8 cellular contexts compared by ENCODE assay signal in the genomic region with DNA sequence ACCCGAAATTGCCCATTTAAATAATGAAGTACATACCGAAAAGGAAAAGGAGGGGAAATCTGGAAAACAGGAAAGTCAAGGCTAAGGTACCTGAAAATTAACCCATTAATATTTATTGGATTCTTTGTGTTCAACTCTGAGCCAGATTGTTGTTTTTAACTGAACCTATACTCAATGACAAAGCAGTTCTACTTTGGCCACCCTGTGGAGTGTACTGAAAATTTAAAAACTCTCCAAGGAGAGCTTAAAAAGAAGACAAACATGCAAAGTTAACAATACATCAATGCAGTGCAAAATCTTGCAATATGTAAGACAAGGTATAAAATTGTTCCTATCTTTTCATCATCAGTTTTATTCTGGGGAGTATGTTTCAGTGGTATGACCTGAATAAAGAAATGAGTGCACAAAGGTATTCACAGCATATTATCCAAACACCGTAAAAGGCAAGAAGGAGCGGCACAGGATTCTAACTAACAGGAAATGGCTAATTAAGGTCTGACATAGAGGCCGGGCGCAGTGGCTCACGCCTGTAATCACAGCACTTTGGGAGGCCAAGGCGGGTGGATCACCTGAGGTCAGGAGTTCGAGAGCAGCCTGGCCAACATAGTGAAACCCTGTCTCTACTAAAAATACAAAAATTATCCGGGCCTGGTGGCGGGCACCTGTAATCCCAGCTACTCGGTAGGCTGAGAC. TPM values are rescaled to one million over a fixed set of nuclear protein-coding genes. Genes with fewer than 3 reads are reported as not detected.
DNase-seq lines count a peak whose midpoint lies in the region; ATAC-seq, FAIRE-seq and TF ChIP-seq lines count a peak whose summit lies in the region.
"Had no signal": no experiment of that assay in that cellular context is flagged by ENCODE, and none has a peak within 500 bp of the region (broad histone marks: within the 10 kb centered on the region; RNA-seq: fewer than 3 reads in every experiment).

No MANE protein-coding gene starts in this region.

- H3K27me3 Mint-ChIP-seq in activated CD4-positive, alpha-beta memory T cell treated with anti-CD3 and anti-CD28 coated beads, Interleukin-2, amount 10 ng/mL, durations not matched to agents 7 days and 5 days, result peaks cover 49% of the 10 kb centered on the region
- H3K27me3 Mint-ChIP-seq in stimulated activated naive B cell treated with anti-CD40 and anti-IgM and Interleukin-4, amounts not matched to agents 10 μg/mL and 1 μg/mL and 100 μg/mL, for 72 hours, result peaks cover 0 to 11% of the 10 kb centered on the region in 2 donors

- DNase-seq in activated CD4-positive, alpha-beta memory T cell treated with anti-CD3 and anti-CD28 coated beads, Interleukin-2, amount 10 ng/mL, durations not matched to agents 7 days and 5 days, result no peak
- no peak for DNase-seq in stimulated activated naive B cell treated with anti-CD40 and anti-IgM and Interleukin-4, amounts not matched to agents 10 μg/mL and 1 μg/mL and 100 μg/mL, for 72 hours
- DNase-seq in HEK293T (ENCODE audit: extremely low spot score), result no peak
- DNase-seq in Kasumi-1 (lab: John Stamatoyannopoulos, UW), result no peak
- no peak for DNase-seq in putamen (ENCODE audit: low spot score)
- DNase-seq: NCI-H774 had no signal

- peak; percentile 58 for FAIRE-seq in islet of Langerhans (lab: Jason Lieb, UNC)

- peaks cover 37% of the 10 kb centered on the region for H3K4me1 ChIP-seq in HEK293 (ENCODE audit: control insufficient read depth, insufficient read depth, low read length)

- no peaks in the 10 kb centered on the region for H3K9me3 Mint-ChIP-seq in activated CD4-positive, alpha-beta memory T cell treated with anti-CD3 and anti-CD28 coated beads, Interleukin-2, amount 10 ng/mL, durations not matched to agents 7 days and 5 days
- peaks cover 0 to 3% of the 10 kb centered on the region in 2 donors for H3K9me3 Mint-ChIP-seq in stimulated activated naive B cell treated with anti-CD40 and anti-IgM and Interleukin-4, amounts not matched to agents 10 μg/mL and 1 μg/mL and 100 μg/mL, for 72 hours

- TF ChIP-seq CTCF in HEK293 (tag by site-specific recombination; IDR thresholded peaks at IDR 0.05), result no peak

- H3K36me3 Mint-ChIP-seq in activated CD4-positive, alpha-beta memory T cell treated with anti-CD3 and anti-CD28 coated beads, Interleukin-2, amount 10 ng/mL, durations not matched to agents 7 days and 5 days (ENCODE audit: low read depth), result peaks cover 7% of the 10 kb centered on the region
- H3K36me3 Mint-ChIP-seq in stimulated activated naive B cell treated with anti-CD40 and anti-IgM and Interleukin-4, amounts not matched to agents 10 μg/mL and 1 μg/mL and 100 μg/mL, for 72 hours, result peaks cover 0 to 3% of the 10 kb centered on the region in 2 donors

- H3K9me3 ChIP-seq in HEK293 (ENCODE audit: control insufficient read depth, insufficient read depth, low read depth, low read length), result no peaks in the 10 kb centered on the region

- H3K36me3 ChIP-seq in HEK293 (ENCODE audit: control insufficient read depth in 2 of 2, insufficient read depth in 1 of 2, low read length in 2 of 2), result no peaks in the 10 kb centered on the region

- peak overlapping the region; percentile 70 for H3K4me3 Mint-ChIP-seq in activated CD4-positive, alpha-beta memory T cell treated with anti-CD3 and anti-CD28 coated beads, Interleukin-2, amount 10 ng/mL, durations not matched to agents 7 days and 5 days
- H3K4me3 Mint-ChIP-seq in stimulated activated naive B cell treated with anti-CD40 and anti-IgM and Interleukin-4, amounts not matched to agents 10 μg/mL and 1 μg/mL and 100 μg/mL, for 72 hours, result peak overlapping the region; percentile 86 to 87

- CTCF ChIA-PET in HEK293 (lab: Yijun Ruan, JAX), result interaction anchor here (0.6 kb wide), 1 partner anchor 268 kb away, joined by 3 read pairs; no protein-coding TSS in a partner anchor
- CTCF ChIA-PET in activated CD4-positive, alpha-beta memory T cell treated with anti-CD3 and anti-CD28 coated beads, Interleukin-2, amount 10 ng/mL, durations not matched to agents 7 days and 5 days (lab: Charles Lee), result interaction anchor here (1.0 kb wide), 1 partner anchor 15 kb away, joined by 3 read pairs; no protein-coding TSS in a partner anchor
- CTCF ChIA-PET in HEK293T (lab: Yijun Ruan, JAX), result no interaction called here

- no peak overlapping the region for H3K27ac ChIP-seq in HEK293 (ENCODE audit: extremely low read depth, low read depth, low read length)

- POLR2A ChIA-PET in HEK293 (lab: Yijun Ruan, JAX) (interaction anchor here (0.6 kb wide), 1 partner anchor 18 kb away, joined by 3 read pairs; no protein-coding TSS in a partner anchor), HEK293T (lab: Yijun Ruan, JAX) (interaction anchor here (0.6 kb wide), 1 partner anchor 11 kb away, joined by 3 read pairs; no protein-coding TSS in a partner anchor)
- POLR2A ChIA-PET in activated CD4-positive, alpha-beta memory T cell treated with anti-CD3 and anti-CD28 coated beads, Interleukin-2, amount 10 ng/mL, durations not matched to agents 7 days and 5 days (lab: Charles Lee), result no interaction called here

- peaks cover 23% of the 10 kb centered on the region for H3K4me1 Mint-ChIP-seq in activated CD4-positive, alpha-beta memory T cell treated with anti-CD3 and anti-CD28 coated beads, Interleukin-2, amount 10 ng/mL, durations not matched to agents 7 days and 5 days
- H3K4me1 Mint-ChIP-seq in stimulated activated naive B cell treated with anti-CD40 and anti-IgM and Interleukin-4, amounts not matched to agents 10 μg/mL and 1 μg/mL and 100 μg/mL, for 72 hours, result peaks cover 14 to 23% of the 10 kb centered on the region in 2 donors

- no peak for ATAC-seq in stimulated activated naive B cell treated with anti-CD40 and anti-IgM and Interleukin-4, amounts not matched to agents 10 μg/mL and 1 μg/mL and 100 μg/mL, for 72 hours (replicated peaks)

- no peak overlapping the region for H3K4me3 ChIP-seq in HEK293 (ENCODE audit: low read depth, low read length)

- no peak overlapping the region for H3K27ac Mint-ChIP-seq in activated CD4-positive, alpha-beta memory T cell treated with anti-CD3 and anti-CD28 coated beads, Interleukin-2, amount 10 ng/mL, durations not matched to agents 7 days and 5 days
- peak overlapping the region; percentile 89 for H3K27ac Mint-ChIP-seq in stimulated activated naive B cell treated with anti-CD40 and anti-IgM and Interleukin-4, amounts not matched to agents 10 μg/mL and 1 μg/mL and 100 μg/mL, for 72 hours

TF ChIP-seq in HEK293, 187 proteins besides CTCF, POLR2A, EP300 and RAD21 (continues in another document):
- no peak for TF ChIP-seq ZNF169 (tag by site-specific recombination; IDR thresholded peaks at IDR 0.05)
- no peak for TF ChIP-seq ZNF600 (tag by site-specific recombination; IDR thresholded peaks at IDR 0.05)
- peak; percentile 22; the same call in 1 of the 2 replicates for TF ChIP-seq SP7 (tag by site-specific recombination; IDR thresholded peaks at IDR 0.05)
- TF ChIP-seq, protein P1, sequence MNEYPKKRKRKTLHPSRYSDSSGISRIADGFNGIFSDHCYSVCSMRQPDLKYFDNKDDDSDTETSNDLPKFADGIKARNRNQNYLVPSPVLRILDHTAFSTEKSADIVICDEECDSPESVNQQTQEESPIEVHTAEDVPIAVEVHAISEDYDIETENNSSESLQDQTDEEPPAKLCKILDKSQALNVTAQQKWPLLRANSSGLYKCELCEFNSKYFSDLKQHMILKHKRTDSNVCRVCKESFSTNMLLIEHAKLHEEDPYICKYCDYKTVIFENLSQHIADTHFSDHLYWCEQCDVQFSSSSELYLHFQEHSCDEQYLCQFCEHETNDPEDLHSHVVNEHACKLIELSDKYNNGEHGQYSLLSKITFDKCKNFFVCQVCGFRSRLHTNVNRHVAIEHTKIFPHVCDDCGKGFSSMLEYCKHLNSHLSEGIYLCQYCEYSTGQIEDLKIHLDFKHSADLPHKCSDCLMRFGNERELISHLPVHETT (tag by site-specific recombination; IDR thresholded peaks at IDR 0.05), result no peak
- TF ChIP-seq ZSCAN30 (tag by site-specific recombination; IDR thresholded peaks at IDR 0.05), result no peak
- TF ChIP-seq ZNF248 (tag by site-specific recombination; IDR thresholded peaks at IDR 0.05), result no peak
- peak; percentile 96 for TF ChIP-seq ZNF610 (tag by site-specific recombination; IDR thresholded peaks at IDR 0.05; ENCODE audit: borderline replicate concordance)
- TF ChIP-seq ZFP41 (tag by site-specific recombination; IDR thresholded peaks at IDR 0.05; ENCODE audit: borderline replicate concordance), result no peak
- TF ChIP-seq KLF16 (tag by site-specific recombination; IDR thresholded peaks at IDR 0.05), result no peak

TF ChIP-seq in HEK293T, 16 proteins besides CTCF, POLR2A, EP300 and RAD21:
- no peak for TF ChIP-seq HDGF (IDR thresholded peaks at IDR 0.05; ENCODE audit: borderline replicate concordance)
- no peak for TF ChIP-seq ZNF384 (IDR thresholded peaks at IDR 0.05)
- TF ChIP-seq L3MBTL2 (conservative IDR thresholded peaks at IDR 0.05), result no peak
- no peak for TF ChIP-seq BHLHE40 (IDR thresholded peaks at IDR 0.05; ENCODE audit: borderline replicate concordance)
- no peak for TF ChIP-seq ELF4 (IDR thresholded peaks at IDR 0.05)
- TF ChIP-seq FOXK2 (IDR thresholded peaks at IDR 0.05), result no peak
- no peak for TF ChIP-seq NFRKB (IDR thresholded peaks at IDR 0.05)
- TF ChIP-seq LEF1 (IDR thresholded peaks at IDR 0.05; ENCODE audit: borderline replicate concordance), result no peak
- TF ChIP-seq, protein P2, sequence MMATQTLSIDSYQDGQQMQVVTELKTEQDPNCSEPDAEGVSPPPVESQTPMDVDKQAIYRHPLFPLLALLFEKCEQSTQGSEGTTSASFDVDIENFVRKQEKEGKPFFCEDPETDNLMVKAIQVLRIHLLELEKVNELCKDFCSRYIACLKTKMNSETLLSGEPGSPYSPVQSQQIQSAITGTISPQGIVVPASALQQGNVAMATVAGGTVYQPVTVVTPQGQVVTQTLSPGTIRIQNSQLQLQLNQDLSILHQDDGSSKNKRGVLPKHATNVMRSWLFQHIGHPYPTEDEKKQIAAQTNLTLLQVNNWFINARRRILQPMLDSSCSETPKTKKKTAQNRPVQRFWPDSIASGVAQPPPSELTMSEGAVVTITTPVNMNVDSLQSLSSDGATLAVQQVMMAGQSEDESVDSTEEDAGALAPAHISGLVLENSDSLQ (IDR thresholded peaks at IDR 0.05), result no peak
- no peak for TF ChIP-seq FOXA1 (IDR thresholded peaks at IDR 0.05)
- TF ChIP-seq SUZ12 (IDR thresholded peaks at IDR 0.05), result no peak
- TF ChIP-seq CTBP1 (IDR thresholded peaks at IDR 0.05; ENCODE audit: borderline replicate concordance), result no peak

RNA-seq across cellular contexts. Expression of a gene that starts 1.7 kb away (rescaled TPM):
- 1 to 10 TPM in 1 of 2 experiments, under 1 TPM in 1; 0.88 to 1.5 TPM for total RNA-seq in activated CD4-positive, alpha-beta memory T cell treated with anti-CD3 and anti-CD28 coated beads, Interleukin-2, amount 10 ng/mL, durations not matched to agents 7 days and 5 days
